In the genomic region with DNA sequence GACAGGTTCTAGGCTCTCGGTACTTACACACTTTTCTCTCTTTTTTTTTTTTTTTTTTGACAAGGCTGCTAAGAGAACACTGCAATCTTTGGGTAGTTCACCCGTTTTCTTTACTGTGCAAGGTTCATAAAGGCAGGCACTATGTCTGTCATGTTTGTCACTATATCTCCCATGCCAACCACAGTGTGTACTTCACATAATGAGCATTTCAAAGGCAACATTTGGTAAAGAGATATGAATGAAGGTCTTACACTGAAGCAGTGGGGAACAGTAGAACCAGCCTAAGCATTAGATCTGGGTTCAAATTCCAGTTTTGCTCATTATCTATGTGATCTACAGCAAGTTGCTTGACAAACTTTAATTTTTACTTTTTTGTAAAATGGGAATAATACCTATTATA, we compare ENCODE assay signal across 3 cellular contexts.
TF ChIP-seq lines count a peak whose summit lies in the region.

No MANE protein-coding gene starts in this region.

TF ChIP-seq in A549, 52 proteins besides CTCF, POLR2A, EP300 and RAD21:
- TF ChIP-seq, protein P1, sequence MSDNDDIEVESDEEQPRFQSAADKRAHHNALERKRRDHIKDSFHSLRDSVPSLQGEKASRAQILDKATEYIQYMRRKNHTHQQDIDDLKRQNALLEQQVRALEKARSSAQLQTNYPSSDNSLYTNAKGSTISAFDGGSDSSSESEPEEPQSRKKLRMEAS (IDR thresholded peaks at IDR 0.05) = no peak
- TF ChIP-seq HOXB5 (CRISPR knock-in tag; IDR thresholded peaks at IDR 0.05) (no peak), JUNB (IDR thresholded peaks at IDR 0.05) (no peak), ESRRA (IDR thresholded peaks at IDR 0.05; ENCODE audit: borderline replicate concordance, low read length) (no peak), NFE2L2 (conservative IDR thresholded peaks at IDR 0.05; ENCODE audit: low read length) (no peak), FOSL2 (IDR thresholded peaks at IDR 0.05) (no peak), FOSL2 (CRISPR knock-in tag; IDR thresholded peaks at IDR 0.05) (no peak), RARB (CRISPR knock-in tag; IDR thresholded peaks at IDR 0.05) (no peak), MAZ (IDR thresholded peaks at IDR 0.05; ENCODE audit: borderline replicate concordance, low read depth, low read length) (no peak), KDM1A (IDR thresholded peaks at IDR 0.05; ENCODE audit: low read depth) (no peak), MYC (IDR thresholded peaks at IDR 0.05; ENCODE audit: borderline replicate concordance, low read length) (no peak), ZC3H11A (IDR thresholded peaks at IDR 0.05) (no peak), NPAS2 (CRISPR knock-in tag; IDR thresholded peaks at IDR 0.05; ENCODE audit: borderline replicate concordance) (no peak)
- TF ChIP-seq, protein P2, sequence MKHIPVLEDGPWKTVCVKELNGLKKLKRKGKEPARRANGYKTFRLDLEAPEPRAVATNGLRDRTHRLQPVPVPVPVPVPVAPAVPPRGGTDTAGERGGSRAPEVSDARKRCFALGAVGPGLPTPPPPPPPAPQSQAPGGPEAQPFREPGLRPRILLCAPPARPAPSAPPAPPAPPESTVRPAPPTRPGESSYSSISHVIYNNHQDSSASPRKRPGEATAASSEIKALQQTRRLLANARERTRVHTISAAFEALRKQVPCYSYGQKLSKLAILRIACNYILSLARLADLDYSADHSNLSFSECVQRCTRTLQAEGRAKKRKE (CRISPR knock-in tag; IDR thresholded peaks at IDR 0.05; ENCODE audit: low read depth) = no peak
- TF ChIP-seq, protein P3, sequence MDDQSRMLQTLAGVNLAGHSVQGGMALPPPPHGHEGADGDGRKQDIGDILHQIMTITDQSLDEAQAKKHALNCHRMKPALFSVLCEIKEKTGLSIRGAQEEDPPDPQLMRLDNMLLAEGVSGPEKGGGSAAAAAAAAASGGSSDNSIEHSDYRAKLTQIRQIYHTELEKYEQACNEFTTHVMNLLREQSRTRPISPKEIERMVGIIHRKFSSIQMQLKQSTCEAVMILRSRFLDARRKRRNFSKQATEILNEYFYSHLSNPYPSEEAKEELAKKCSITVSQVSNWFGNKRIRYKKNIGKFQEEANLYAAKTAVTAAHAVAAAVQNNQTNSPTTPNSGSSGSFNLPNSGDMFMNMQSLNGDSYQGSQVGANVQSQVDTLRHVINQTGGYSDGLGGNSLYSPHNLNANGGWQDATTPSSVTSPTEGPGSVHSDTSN (IDR thresholded peaks at IDR 0.05) = no peak

TF ChIP-seq in IMR-90, 13 proteins besides CTCF, POLR2A, EP300 and RAD21:
- no peak for TF ChIP-seq MAFK (IDR thresholded peaks at IDR 0.05; ENCODE audit: low read depth, low read length)
- no peak for TF ChIP-seq RFX5 (IDR thresholded peaks at IDR 0.05; ENCODE audit: low read depth, low read length)
- TF ChIP-seq NFE2L2 (IDR thresholded peaks at IDR 0.05; ENCODE audit: low read depth, low read length) = no peak
- no peak for TF ChIP-seq RCOR1 (IDR thresholded peaks at IDR 0.05; ENCODE audit: insufficient replicate concordance, low read length)
- no peak for TF ChIP-seq CEBPB (IDR thresholded peaks at IDR 0.05; ENCODE audit: low read depth, low read length)
- TF ChIP-seq MAZ (IDR thresholded peaks at IDR 0.05; ENCODE audit: borderline replicate concordance, low read depth, low read length) = no peak
- TF ChIP-seq, protein P4, sequence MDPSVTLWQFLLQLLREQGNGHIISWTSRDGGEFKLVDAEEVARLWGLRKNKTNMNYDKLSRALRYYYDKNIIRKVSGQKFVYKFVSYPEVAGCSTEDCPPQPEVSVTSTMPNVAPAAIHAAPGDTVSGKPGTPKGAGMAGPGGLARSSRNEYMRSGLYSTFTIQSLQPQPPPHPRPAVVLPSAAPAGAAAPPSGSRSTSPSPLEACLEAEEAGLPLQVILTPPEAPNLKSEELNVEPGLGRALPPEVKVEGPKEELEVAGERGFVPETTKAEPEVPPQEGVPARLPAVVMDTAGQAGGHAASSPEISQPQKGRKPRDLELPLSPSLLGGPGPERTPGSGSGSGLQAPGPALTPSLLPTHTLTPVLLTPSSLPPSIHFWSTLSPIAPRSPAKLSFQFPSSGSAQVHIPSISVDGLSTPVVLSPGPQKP (IDR thresholded peaks at IDR 0.05; ENCODE audit: borderline replicate concordance, low read depth, low read length) = no peak
- no peak for TF ChIP-seq SMC3 (IDR thresholded peaks at IDR 0.05; ENCODE audit: low read depth, low read length)
- no peak for TF ChIP-seq FOS (IDR thresholded peaks at IDR 0.05; ENCODE audit: low read depth, low read length)
- TF ChIP-seq CHD1 (IDR thresholded peaks at IDR 0.05; ENCODE audit: low read depth, low read length) = no peak
- no peak for TF ChIP-seq MXI1 (IDR thresholded peaks at IDR 0.05; ENCODE audit: borderline replicate concordance, low read depth, low read length)
- TF ChIP-seq, protein P5, sequence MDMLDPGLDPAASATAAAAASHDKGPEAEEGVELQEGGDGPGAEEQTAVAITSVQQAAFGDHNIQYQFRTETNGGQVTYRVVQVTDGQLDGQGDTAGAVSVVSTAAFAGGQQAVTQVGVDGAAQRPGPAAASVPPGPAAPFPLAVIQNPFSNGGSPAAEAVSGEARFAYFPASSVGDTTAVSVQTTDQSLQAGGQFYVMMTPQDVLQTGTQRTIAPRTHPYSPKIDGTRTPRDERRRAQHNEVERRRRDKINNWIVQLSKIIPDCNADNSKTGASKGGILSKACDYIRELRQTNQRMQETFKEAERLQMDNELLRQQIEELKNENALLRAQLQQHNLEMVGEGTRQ (IDR thresholded peaks at IDR 0.05; ENCODE audit: low read depth, low read length) = no peak
- no peak for TF ChIP-seq BHLHE40 (IDR thresholded peaks at IDR 0.05; ENCODE audit: low read depth, low read length)

TF ChIP-seq in WTC11, 78 proteins besides CTCF, POLR2A, EP300 and RAD21:
- TF ChIP-seq, protein P6, sequence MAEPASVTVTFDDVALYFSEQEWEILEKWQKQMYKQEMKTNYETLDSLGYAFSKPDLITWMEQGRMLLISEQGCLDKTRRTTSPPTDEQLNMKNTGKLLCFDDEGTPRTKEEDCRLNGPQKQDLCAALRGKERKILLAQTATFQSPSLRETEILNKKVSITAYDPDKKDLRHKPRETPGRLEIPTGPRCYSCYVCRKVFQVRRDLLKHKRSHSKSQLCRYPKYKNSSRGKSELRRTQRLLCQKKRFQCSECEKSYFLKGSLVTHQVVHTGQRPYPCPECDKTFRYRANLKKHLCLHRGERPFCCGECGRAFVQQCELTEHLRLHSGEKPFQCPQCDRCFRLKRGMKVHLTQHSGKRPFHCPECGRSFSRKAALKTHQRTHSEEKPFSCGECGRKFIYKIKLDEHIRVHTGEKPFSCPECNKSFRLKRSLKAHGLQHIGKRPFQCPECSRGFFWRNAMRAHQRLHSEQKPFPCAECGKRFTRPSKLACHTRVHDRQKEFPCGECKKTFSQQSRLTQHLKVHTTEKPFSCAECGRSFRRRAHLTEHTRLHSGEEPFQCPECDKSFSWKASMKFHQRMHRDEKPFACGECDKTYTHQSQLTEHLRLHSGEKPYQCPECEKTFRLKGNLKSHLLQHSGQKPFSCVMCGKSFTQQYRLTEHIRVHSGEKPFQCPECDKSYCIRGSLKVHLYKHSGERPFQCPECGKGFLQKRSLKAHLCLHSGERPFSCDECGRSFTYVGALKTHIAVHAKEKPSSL (CRISPR knock-in tag; conservative IDR thresholded peaks at IDR 0.05) = no peak
- TF ChIP-seq ZNF317 (CRISPR knock-in tag; IDR thresholded peaks at IDR 0.05; ENCODE audit: borderline replicate concordance, low read depth) (no peak), CBFB (CRISPR knock-in tag; IDR thresholded peaks at IDR 0.05; ENCODE audit: low read depth) (no peak), EMX1 (CRISPR knock-in tag; IDR thresholded peaks at IDR 0.05) (no peak), MXD4 (CRISPR knock-in tag; IDR thresholded peaks at IDR 0.05; ENCODE audit: borderline replicate concordance) (no peak), KAT7 (CRISPR knock-in tag; IDR thresholded peaks at IDR 0.05; ENCODE audit: borderline replicate concordance) (no peak), SMAD3 (CRISPR knock-in tag; IDR thresholded peaks at IDR 0.05; ENCODE audit: borderline replicate concordance) (no peak)
- TF ChIP-seq, protein P7, sequence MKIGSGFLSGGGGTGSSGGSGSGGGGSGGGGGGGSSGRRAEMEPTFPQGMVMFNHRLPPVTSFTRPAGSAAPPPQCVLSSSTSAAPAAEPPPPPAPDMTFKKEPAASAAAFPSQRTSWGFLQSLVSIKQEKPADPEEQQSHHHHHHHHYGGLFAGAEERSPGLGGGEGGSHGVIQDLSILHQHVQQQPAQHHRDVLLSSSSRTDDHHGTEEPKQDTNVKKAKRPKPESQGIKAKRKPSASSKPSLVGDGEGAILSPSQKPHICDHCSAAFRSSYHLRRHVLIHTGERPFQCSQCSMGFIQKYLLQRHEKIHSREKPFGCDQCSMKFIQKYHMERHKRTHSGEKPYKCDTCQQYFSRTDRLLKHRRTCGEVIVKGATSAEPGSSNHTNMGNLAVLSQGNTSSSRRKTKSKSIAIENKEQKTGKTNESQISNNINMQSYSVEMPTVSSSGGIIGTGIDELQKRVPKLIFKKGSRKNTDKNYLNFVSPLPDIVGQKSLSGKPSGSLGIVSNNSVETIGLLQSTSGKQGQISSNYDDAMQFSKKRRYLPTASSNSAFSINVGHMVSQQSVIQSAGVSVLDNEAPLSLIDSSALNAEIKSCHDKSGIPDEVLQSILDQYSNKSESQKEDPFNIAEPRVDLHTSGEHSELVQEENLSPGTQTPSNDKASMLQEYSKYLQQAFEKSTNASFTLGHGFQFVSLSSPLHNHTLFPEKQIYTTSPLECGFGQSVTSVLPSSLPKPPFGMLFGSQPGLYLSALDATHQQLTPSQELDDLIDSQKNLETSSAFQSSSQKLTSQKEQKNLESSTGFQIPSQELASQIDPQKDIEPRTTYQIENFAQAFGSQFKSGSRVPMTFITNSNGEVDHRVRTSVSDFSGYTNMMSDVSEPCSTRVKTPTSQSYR (CRISPR knock-in tag; IDR thresholded peaks at IDR 0.05) = no peak
- TF ChIP-seq, protein P8, sequence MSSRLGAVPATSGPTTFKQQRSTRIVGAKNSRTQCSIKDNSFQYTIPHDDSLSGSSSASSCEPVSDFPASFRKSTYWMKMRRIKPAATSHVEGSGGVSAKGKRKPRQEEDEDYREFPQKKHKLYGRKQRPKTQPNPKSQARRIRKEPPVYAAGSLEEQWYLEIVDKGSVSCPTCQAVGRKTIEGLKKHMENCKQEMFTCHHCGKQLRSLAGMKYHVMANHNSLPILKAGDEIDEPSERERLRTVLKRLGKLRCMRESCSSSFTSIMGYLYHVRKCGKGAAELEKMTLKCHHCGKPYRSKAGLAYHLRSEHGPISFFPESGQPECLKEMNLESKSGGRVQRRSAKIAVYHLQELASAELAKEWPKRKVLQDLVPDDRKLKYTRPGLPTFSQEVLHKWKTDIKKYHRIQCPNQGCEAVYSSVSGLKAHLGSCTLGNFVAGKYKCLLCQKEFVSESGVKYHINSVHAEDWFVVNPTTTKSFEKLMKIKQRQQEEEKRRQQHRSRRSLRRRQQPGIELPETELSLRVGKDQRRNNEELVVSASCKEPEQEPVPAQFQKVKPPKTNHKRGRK (CRISPR knock-in tag; IDR thresholded peaks at IDR 0.05; ENCODE audit: borderline replicate concordance) = no peak
- TF ChIP-seq, protein P9, sequence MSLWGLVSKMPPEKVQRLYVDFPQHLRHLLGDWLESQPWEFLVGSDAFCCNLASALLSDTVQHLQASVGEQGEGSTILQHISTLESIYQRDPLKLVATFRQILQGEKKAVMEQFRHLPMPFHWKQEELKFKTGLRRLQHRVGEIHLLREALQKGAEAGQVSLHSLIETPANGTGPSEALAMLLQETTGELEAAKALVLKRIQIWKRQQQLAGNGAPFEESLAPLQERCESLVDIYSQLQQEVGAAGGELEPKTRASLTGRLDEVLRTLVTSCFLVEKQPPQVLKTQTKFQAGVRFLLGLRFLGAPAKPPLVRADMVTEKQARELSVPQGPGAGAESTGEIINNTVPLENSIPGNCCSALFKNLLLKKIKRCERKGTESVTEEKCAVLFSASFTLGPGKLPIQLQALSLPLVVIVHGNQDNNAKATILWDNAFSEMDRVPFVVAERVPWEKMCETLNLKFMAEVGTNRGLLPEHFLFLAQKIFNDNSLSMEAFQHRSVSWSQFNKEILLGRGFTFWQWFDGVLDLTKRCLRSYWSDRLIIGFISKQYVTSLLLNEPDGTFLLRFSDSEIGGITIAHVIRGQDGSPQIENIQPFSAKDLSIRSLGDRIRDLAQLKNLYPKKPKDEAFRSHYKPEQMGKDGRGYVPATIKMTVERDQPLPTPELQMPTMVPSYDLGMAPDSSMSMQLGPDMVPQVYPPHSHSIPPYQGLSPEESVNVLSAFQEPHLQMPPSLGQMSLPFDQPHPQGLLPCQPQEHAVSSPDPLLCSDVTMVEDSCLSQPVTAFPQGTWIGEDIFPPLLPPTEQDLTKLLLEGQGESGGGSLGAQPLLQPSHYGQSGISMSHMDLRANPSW (CRISPR knock-in tag; conservative IDR thresholded peaks at IDR 0.05; ENCODE audit: low read depth) = no peak
- TF ChIP-seq, protein P10, sequence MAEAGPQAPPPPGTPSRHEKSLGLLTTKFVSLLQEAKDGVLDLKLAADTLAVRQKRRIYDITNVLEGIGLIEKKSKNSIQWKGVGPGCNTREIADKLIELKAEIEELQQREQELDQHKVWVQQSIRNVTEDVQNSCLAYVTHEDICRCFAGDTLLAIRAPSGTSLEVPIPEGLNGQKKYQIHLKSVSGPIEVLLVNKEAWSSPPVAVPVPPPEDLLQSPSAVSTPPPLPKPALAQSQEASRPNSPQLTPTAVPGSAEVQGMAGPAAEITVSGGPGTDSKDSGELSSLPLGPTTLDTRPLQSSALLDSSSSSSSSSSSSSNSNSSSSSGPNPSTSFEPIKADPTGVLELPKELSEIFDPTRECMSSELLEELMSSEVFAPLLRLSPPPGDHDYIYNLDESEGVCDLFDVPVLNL (CRISPR knock-in tag; IDR thresholded peaks at IDR 0.05; ENCODE audit: borderline replicate concordance, low read depth) = no peak
- TF ChIP-seq, protein P11, sequence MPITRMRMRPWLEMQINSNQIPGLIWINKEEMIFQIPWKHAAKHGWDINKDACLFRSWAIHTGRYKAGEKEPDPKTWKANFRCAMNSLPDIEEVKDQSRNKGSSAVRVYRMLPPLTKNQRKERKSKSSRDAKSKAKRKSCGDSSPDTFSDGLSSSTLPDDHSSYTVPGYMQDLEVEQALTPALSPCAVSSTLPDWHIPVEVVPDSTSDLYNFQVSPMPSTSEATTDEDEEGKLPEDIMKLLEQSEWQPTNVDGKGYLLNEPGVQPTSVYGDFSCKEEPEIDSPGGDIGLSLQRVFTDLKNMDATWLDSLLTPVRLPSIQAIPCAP (CRISPR knock-in tag; IDR thresholded peaks at IDR 0.05) = no peak
- TF ChIP-seq, protein P5 (CRISPR knock-in tag; IDR thresholded peaks at IDR 0.05) = no peak
